Comparison of ENCODE assay signal across 1 cellular context in the genomic region with DNA sequence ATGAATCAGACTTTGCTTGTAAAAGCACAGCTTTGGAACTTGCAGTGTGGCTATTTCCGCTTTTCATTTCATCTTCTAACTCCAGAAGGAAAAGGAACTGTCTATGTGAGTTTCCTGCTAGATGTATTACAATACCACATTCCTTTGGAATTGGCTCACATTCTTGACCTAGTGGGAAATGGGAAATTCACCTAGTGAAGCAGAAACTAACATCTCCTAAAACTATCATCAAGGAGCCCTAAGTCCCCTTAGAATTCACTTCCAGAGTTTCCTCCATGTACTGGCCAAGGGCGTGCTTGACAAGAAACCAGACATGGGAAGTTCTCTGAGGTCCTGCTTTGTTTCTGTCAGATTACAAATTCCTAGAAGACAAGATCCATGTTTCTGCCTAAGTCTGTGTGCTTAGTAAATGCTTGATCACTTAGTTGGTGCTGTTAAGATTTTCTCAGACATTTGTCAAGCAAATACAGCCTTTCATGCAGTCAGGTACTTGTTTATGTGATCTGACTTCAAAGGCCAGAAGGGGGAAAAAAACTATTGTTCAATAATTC.
TF ChIP-seq lines count a peak whose summit lies in the region.

No MANE protein-coding gene starts in this region.

TF ChIP-seq in K562, 482 proteins besides CTCF, POLR2A, EP300 and RAD21:
- TF ChIP-seq, protein P1, sequence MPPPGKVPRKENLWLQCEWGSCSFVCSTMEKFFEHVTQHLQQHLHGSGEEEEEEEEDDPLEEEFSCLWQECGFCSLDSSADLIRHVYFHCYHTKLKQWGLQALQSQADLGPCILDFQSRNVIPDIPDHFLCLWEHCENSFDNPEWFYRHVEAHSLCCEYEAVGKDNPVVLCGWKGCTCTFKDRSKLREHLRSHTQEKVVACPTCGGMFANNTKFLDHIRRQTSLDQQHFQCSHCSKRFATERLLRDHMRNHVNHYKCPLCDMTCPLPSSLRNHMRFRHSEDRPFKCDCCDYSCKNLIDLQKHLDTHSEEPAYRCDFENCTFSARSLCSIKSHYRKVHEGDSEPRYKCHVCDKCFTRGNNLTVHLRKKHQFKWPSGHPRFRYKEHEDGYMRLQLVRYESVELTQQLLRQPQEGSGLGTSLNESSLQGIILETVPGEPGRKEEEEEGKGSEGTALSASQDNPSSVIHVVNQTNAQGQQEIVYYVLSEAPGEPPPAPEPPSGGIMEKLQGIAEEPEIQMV (tag; conservative IDR thresholded peaks at IDR 0.05; ENCODE audit: low read depth): no peak
- no peak for TF ChIP-seq ZNF133 (CRISPR knock-in tag; IDR thresholded peaks at IDR 0.05)
- no peak for TF ChIP-seq FOXJ2 (tag; IDR thresholded peaks at IDR 0.05)
- TF ChIP-seq GABPB1 (CRISPR knock-in tag; IDR thresholded peaks at IDR 0.05): no peak
- TF ChIP-seq, protein P2, sequence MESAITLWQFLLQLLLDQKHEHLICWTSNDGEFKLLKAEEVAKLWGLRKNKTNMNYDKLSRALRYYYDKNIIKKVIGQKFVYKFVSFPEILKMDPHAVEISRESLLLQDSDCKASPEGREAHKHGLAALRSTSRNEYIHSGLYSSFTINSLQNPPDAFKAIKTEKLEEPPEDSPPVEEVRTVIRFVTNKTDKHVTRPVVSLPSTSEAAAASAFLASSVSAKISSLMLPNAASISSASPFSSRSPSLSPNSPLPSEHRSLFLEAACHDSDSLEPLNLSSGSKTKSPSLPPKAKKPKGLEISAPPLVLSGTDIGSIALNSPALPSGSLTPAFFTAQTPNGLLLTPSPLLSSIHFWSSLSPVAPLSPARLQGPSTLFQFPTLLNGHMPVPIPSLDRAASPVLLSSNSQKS (CRISPR knock-in tag; IDR thresholded peaks at IDR 0.05): no peak
- TF ChIP-seq, protein P3, sequence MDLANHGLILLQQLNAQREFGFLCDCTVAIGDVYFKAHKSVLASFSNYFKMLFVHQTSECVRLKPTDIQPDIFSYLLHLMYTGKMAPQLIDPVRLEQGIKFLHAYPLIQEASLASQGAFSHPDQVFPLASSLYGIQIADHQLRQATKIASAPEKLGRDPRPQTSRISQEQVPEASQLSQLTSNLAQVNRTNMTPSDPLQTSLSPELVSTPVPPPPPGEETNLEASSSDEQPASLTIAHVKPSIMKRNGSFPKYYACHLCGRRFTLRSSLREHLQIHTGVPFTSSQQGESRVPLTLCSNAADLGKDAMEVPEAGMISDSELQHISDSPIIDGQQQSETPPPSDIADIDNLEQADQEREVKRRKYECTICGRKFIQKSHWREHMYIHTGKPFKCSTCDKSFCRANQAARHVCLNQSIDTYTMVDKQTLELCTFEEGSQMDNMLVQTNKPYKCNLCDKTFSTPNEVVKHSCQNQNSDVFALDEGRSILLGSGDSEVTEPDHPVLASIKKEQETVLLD (IDR thresholded peaks at IDR 0.05): no peak
- TF ChIP-seq PTRF (tag; IDR thresholded peaks at IDR 0.05): no peak
- no peak for TF ChIP-seq ZNF668 (CRISPR knock-in tag; IDR thresholded peaks at IDR 0.05)
- TF ChIP-seq ZC3H4 (CRISPR knock-in tag; IDR thresholded peaks at IDR 0.05; ENCODE audit: borderline replicate concordance): no peak
- TF ChIP-seq, protein P4, sequence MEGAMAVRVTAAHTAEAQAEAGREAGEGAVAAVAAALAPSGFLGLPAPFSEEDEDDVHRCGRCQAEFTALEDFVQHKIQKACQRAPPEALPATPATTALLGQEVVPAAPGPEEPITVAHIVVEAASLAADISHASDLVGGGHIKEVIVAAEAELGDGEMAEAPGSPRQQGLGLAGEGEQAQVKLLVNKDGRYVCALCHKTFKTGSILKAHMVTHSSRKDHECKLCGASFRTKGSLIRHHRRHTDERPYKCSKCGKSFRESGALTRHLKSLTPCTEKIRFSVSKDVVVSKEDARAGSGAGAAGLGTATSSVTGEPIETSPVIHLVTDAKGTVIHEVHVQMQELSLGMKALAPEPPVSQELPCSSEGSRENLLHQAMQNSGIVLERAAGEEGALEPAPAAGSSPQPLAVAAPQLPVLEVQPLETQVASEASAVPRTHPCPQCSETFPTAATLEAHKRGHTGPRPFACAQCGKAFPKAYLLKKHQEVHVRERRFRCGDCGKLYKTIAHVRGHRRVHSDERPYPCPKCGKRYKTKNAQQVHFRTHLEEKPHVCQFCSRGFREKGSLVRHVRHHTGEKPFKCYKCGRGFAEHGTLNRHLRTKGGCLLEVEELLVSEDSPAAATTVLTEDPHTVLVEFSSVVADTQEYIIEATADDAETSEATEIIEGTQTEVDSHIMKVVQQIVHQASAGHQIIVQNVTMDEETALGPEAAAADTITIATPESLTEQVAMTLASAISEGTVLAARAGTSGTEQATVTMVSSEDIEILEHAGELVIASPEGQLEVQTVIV (CRISPR knock-in tag; IDR thresholded peaks at IDR 0.05; ENCODE audit: borderline replicate concordance): no peak
- no peak for TF ChIP-seq NELFE (IDR thresholded peaks at IDR 0.05; ENCODE audit: insufficient read depth, insufficient read length)
- TF ChIP-seq, protein P5, sequence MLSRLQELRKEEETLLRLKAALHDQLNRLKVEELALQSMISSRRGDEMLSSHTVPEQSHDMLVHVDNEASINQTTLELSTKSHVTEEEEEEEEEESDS (CRISPR knock-in tag; IDR thresholded peaks at IDR 0.05): no peak
- TF ChIP-seq, protein P6, sequence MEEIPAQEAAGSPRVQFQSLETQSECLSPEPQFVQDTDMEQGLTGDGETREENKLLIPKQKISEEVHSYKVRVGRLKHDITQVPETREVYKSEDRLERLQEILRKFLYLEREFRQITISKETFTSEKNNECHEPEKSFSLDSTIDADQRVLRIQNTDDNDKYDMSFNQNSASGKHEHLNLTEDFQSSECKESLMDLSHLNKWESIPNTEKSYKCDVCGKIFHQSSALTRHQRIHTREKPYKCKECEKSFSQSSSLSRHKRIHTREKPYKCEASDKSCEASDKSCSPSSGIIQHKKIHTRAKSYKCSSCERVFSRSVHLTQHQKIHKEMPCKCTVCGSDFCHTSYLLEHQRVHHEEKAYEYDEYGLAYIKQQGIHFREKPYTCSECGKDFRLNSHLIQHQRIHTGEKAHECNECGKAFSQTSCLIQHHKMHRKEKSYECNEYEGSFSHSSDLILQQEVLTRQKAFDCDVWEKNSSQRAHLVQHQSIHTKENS (CRISPR knock-in tag; IDR thresholded peaks at IDR 0.05): no peak
- TF ChIP-seq NRF1 (conservative IDR thresholded peaks at IDR 0.05 in 1 of 2, IDR thresholded peaks at IDR 0.05 in 1 of 2): no peak
- TF ChIP-seq, protein P7, sequence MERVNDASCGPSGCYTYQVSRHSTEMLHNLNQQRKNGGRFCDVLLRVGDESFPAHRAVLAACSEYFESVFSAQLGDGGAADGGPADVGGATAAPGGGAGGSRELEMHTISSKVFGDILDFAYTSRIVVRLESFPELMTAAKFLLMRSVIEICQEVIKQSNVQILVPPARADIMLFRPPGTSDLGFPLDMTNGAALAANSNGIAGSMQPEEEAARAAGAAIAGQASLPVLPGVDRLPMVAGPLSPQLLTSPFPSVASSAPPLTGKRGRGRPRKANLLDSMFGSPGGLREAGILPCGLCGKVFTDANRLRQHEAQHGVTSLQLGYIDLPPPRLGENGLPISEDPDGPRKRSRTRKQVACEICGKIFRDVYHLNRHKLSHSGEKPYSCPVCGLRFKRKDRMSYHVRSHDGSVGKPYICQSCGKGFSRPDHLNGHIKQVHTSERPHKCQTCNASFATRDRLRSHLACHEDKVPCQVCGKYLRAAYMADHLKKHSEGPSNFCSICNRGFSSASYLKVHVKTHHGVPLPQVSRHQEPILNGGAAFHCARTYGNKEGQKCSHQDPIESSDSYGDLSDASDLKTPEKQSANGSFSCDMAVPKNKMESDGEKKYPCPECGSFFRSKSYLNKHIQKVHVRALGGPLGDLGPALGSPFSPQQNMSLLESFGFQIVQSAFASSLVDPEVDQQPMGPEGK (CRISPR knock-in tag; IDR thresholded peaks at IDR 0.05; ENCODE audit: borderline replicate concordance): no peak
- TF ChIP-seq, protein P8, sequence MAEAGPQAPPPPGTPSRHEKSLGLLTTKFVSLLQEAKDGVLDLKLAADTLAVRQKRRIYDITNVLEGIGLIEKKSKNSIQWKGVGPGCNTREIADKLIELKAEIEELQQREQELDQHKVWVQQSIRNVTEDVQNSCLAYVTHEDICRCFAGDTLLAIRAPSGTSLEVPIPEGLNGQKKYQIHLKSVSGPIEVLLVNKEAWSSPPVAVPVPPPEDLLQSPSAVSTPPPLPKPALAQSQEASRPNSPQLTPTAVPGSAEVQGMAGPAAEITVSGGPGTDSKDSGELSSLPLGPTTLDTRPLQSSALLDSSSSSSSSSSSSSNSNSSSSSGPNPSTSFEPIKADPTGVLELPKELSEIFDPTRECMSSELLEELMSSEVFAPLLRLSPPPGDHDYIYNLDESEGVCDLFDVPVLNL (CRISPR knock-in tag; IDR thresholded peaks at IDR 0.05; ENCODE audit: low read depth): no peak
- TF ChIP-seq LEF1 (IDR thresholded peaks at IDR 0.05): no peak
- no peak for TF ChIP-seq ZNF444 (CRISPR knock-in tag; IDR thresholded peaks at IDR 0.05)
- TF ChIP-seq, protein P9, sequence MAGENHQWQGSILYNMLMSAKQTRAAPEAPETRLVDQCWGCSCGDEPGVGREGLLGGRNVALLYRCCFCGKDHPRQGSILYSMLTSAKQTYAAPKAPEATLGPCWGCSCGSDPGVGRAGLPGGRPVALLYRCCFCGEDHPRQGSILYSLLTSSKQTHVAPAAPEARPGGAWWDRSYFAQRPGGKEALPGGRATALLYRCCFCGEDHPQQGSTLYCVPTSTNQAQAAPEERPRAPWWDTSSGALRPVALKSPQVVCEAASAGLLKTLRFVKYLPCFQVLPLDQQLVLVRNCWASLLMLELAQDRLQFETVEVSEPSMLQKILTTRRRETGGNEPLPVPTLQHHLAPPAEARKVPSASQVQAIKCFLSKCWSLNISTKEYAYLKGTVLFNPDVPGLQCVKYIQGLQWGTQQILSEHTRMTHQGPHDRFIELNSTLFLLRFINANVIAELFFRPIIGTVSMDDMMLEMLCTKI (IDR thresholded peaks at IDR 0.05; ENCODE audit: partially characterized antibody): no peak
- TF ChIP-seq RNF2 (IDR thresholded peaks at IDR 0.05): no peak
